ENCODE assay signal across 10 cellular contexts in genomic region chr2:161306919-161307318, GRCh38. TPM values are rescaled to one million over a fixed set of nuclear protein-coding genes. Genes with fewer than 3 reads are reported as not detected.
DNase-seq lines count a peak whose midpoint lies in the region; ATAC-seq, FAIRE-seq and TF ChIP-seq lines count a peak whose summit lies in the region.
"Had no signal": no experiment of that assay in that cellular context is flagged by ENCODE, and none has a peak within 500 bp of the region (broad histone marks: within the 10 kb centered on the region; RNA-seq: fewer than 3 reads in every experiment).

No MANE protein-coding gene starts in this region.

- DNase-seq in BE2C (no peak), immature natural killer cell (no peak), cerebellar nuclear complex (lab: John Stamatoyannopoulos, UW) (no peak), pancreas (no peak), tibial artery (no peak), left colon (no peak)
- DNase-seq: KBM-7, NCI-H774 had no signal

- intact Hi-C loops in pancreas (cut with DNase I) (no loop called here), tibial artery (cut with DNase I; ENCODE audit: low total_unique reads) (no loop called here), left colon (cut with DNase I, micrococcal nuclease) (loop anchor here in 1 of 2 donors (5.0 kb wide), 1 partner anchor 640 kb away; no protein-coding TSS in a partner anchor)

- H3K36me3 ChIP-seq in BE2C, result no peaks in the 10 kb centered on the region
- H3K36me3 ChIP-seq in SU-DHL-6 (ENCODE audit: low read length), result no peaks in the 10 kb centered on the region
- H3K36me3 ChIP-seq in pancreas, result no peaks in the 10 kb centered on the region
- no peaks in the 10 kb centered on the region for H3K36me3 ChIP-seq in tibial artery

- no peaks in the 10 kb centered on the region for H3F3A ChIP-seq in SU-DHL-6 (ENCODE audit: insufficient read depth)

- peaks cover 23 to 47% of the 10 kb centered on the region in 2 donors for H3K4me1 Mint-ChIP-seq in immature natural killer cell

- TF ChIP-seq CTCF in BE2C (IDR thresholded peaks at IDR 0.05; ENCODE audit: low read depth, low read length) (0 out of 2 replicates have a peak, but pooled peaks have one; percentile 22), GM12872 (IDR thresholded peaks at IDR 0.05; ENCODE audit: insufficient read depth, low read depth, low read length) (0 out of 3 replicates have a peak, but pooled peaks have one; percentile 5), SU-DHL-6 (IDR thresholded peaks at IDR 0.05; ENCODE audit: insufficient read depth, low read length, poor library complexity, severe bottlenecking) (no peak), pancreas (IDR thresholded peaks at IDR 0.05) (no peak), tibial artery (IDR thresholded peaks at IDR 0.05) (no peak)

- H3K4me3 ChIP-seq in BE2C (ENCODE audit: low read depth, low read length) (no peak overlapping the region), SU-DHL-6 (ENCODE audit: insufficient read depth, low read length, poor library complexity, severe bottlenecking) (no peak overlapping the region), pancreas (no peak overlapping the region), tibial artery (no peak overlapping the region)

- H3K4me1 ChIP-seq in BE2C (no peaks in the 10 kb centered on the region), pancreas (peaks cover 6 to 17% (median 7%) of the 10 kb centered on the region in 3 donors), tibial artery (peaks cover 4 to 12% (median 10%) of the 10 kb centered on the region in 4 donors)

- FAIRE-seq in pancreas (lab: Jason Lieb, UNC), result no peak

- 99 to 100% methylated on average over 6 of the region's 6 CpGs for WGBS in pancreas, 2 donors

- no peak overlapping the region for H3K27ac ChIP-seq in SU-DHL-6 (ENCODE audit: low read depth, low read length)
- H3K27ac ChIP-seq in pancreas, result no peak overlapping the region
- H3K27ac ChIP-seq in tibial artery, result no peak overlapping the region

- no peaks in the 10 kb centered on the region for H3K27me3 ChIP-seq in BE2C
- H3K27me3 ChIP-seq in SU-DHL-6 (ENCODE audit: low read length), result no peaks in the 10 kb centered on the region
- H3K27me3 ChIP-seq in pancreas, result no peaks in the 10 kb centered on the region
- no peaks in the 10 kb centered on the region for H3K27me3 ChIP-seq in tibial artery

- peaks cover 0 to 4% (median 0%) of the 10 kb centered on the region in 3 donors for H3K36me3 Mint-ChIP-seq in immature natural killer cell

- H3K9me3 ChIP-seq in BE2C (no peaks in the 10 kb centered on the region), SU-DHL-6 (ENCODE audit: insufficient read depth, low read length) (no peaks in the 10 kb centered on the region), pancreas (no peaks in the 10 kb centered on the region), tibial artery (peaks cover 0 to 13% (median 0%) of the 10 kb centered on the region in 3 donors)

- H3K27me3 Mint-ChIP-seq in immature natural killer cell (ENCODE audit: low read depth in 3 of 3), result peaks cover 9 to 15% (median 13%) of the 10 kb centered on the region in 3 donors

- peak overlapping the region; percentile 79 for H2AFZ ChIP-seq in SU-DHL-6 (ENCODE audit: low read depth, low read length, severe bottlenecking)

- peak overlapping the region; percentile 99 for H3K4me2 ChIP-seq in SU-DHL-6 (ENCODE audit: low read depth, low read length, poor library complexity, severe bottlenecking)

- no peaks in the 10 kb centered on the region for H3K9me2 ChIP-seq in SU-DHL-6 (replicated peaks; ENCODE audit: insufficient read depth, low read length)

- H3K4me3 Mint-ChIP-seq in immature natural killer cell, result peak overlapping the region; percentile 93 to 100 (median 96)

- ATAC-seq in pancreas, result no peak
- no peak for ATAC-seq in left colon

- no peaks in the 10 kb centered on the region for H4K20me1 ChIP-seq in SU-DHL-6 (ENCODE audit: low read depth, low read length)

- H3K9ac ChIP-seq in SU-DHL-6 (ENCODE audit: low read length), result peak overlapping the region; percentile 72; the same call in 1 of the 2 replicates

- peaks cover 42% of the 10 kb centered on the region for H3K79me2 ChIP-seq in SU-DHL-6 (ENCODE audit: insufficient read depth, low read length)

- peak overlapping the region in 3 of 6 donors; percentile 58 to 97 (median 90) for H3K27ac Mint-ChIP-seq in immature natural killer cell

- peaks cover 0 to 10% (median 7%) of the 10 kb centered on the region in 6 donors for H3K9me3 Mint-ChIP-seq in immature natural killer cell

RNA-seq across cellular contexts. Expression of gene PSMD14, which starts 1.3 kb away (rescaled TPM):
- polyA plus RNA-seq in BE2C (2012; ENCODE audit: insufficient read depth, insufficient read length, low read depth), result 26.6 TPM
- polyA plus RNA-seq in immature natural killer cell (100 to 1,000 TPM in 1 of 3 donors, 10 to 100 TPM in 2; 66.7 to 133 (median 71.1) TPM), pancreas (10 to 100 TPM; 11.6 to 19.7 TPM)
- total RNA-seq in pancreas (10 to 100 TPM in 4 of 6 donors, 1 to 10 TPM in 2; 5.4 to 19.1 (median 15.0) TPM), left colon (10 to 100 TPM; 27.2 to 34.5 TPM)

Comparison
In these comparisons a context has a peak if more than half of its experiments do, and no peak if none do; other contexts are left out.
1. CTCF ChIP-seq: peak in BE2C (single experiment) and GM12872 (single experiment); none in SU-DHL-6 (single experiment), pancreas (0 of 4) and tibial artery (0 of 2).